In genomic region chr2:8412082-8412481, GRCh38 we compare ENCODE assay signal across 12 cellular contexts.
A peak's percentile ranks its signal among the peaks of the same experiment; 100 is the strongest.
DNase-seq lines count a peak whose midpoint lies in the region; TF ChIP-seq lines count a peak whose summit lies in the region.
"Had no signal": no experiment of that assay in that cellular context is flagged by ENCODE, and none has a peak within 500 bp of the region (broad histone marks: within the 10 kb centered on the region; RNA-seq: fewer than 3 reads in every experiment).

No MANE protein-coding gene starts in this region.

- H3K9me3 ChIP-seq in spleen, result no peaks in the 10 kb centered on the region

- H3K27ac ChIP-seq in layer of hippocampus (ENCODE audit: low read depth, low read length), result peak overlapping the region; percentile 28
- H3K27ac ChIP-seq in spleen, result peak overlapping the region in 6 of 8 donors; percentile 55 to 87 (median 76)
- H3K27ac ChIP-seq in brain microvascular endothelial cell, result no peak overlapping the region

- WGBS in spleen, 5 donors, result 78 to 83% (median 83%) methylated on average over 9 of the region's 9 CpGs

- no peak for TF ChIP-seq POLR2A in spleen (IDR thresholded peaks at IDR 0.05)

- DNase-seq in HT-29 (ENCODE audit: low spot score) (peak; percentile 94), astrocyte of the hippocampus (ENCODE audit: low read depth, low spot score) (peak; percentile 12), spleen (no peak), KG1 (lab: John Stamatoyannopoulos, UW) (no peak), brain microvascular endothelial cell (no peak)
- DNase-seq in activated effector memory CD4-positive, alpha-beta T cell treated with anti-CD3 and anti-CD28 coated beads, Interleukin-2, amount 50 U/mL, for 16 hours, result no peak
- no peak for DNase-seq in effector CD4-positive, alpha-beta T cell
- DNase-seq: activated effector memory CD4-positive, alpha-beta T cell treated with Interleukin-2 at 50 U/mL for 16 hours; NCI-H1417 treated with DMSO at 0.1 percent for 48 hours; stimulated activated naive CD8-positive, alpha-beta T cell treated with anti-CD3 and anti-CD28 coated beads, Interleukin-15, Interleukin-2, amounts not matched to agents 100 U/mL and 50 U/mL, for 24 hours; T-cell had no signal

- in situ Hi-C loops in brain microvascular endothelial cell (cut with HindIII; ENCODE audit: low pct_ligation_motif_present, low sequenced_read_pairs), result no loop called here

- H3K4me3 ChIP-seq in spleen (peak overlapping the region in 1 of 8 donors; percentile 44), brain microvascular endothelial cell (ENCODE audit: low read depth, low read length) (no peak overlapping the region)

- H3K27me3 ChIP-seq in layer of hippocampus (ENCODE audit: control insufficient read depth, insufficient read depth, low read length) (no peaks in the 10 kb centered on the region), spleen (replicated peaks in 1 of 7) (no peaks in the 10 kb centered on the region), brain microvascular endothelial cell (replicated peaks) (no peaks in the 10 kb centered on the region)

- intact Hi-C loops in spleen (cut with DNase I; ENCODE audit: low total_unique reads), result no loop called here

- peaks cover 0 to 58% (median 13%) of the 10 kb centered on the region in 6 donors for H3K4me1 ChIP-seq in spleen

- H3K36me3 ChIP-seq in spleen (no peaks in the 10 kb centered on the region), brain microvascular endothelial cell (replicated peaks) (no peaks in the 10 kb centered on the region)

- TF ChIP-seq CTCF in spleen (IDR thresholded peaks at IDR 0.05 in 8 of 11, conservative IDR thresholded peaks at IDR 0.05 in 3 of 11) (no peak), brain microvascular endothelial cell (IDR thresholded peaks at IDR 0.05; ENCODE audit: low read depth, low read length, missing control alignments) (no peak)

Comparison
In these comparisons a context has a peak if more than half of its experiments do, and no peak if none do; other contexts are left out.
1. DNase-seq: peak in HT-29 (single experiment) and astrocyte of the hippocampus (single experiment); none in spleen (single experiment), KG1 (single experiment), activated effector memory CD4-positive, alpha-beta T cell treated with anti-CD3 and anti-CD28 coated beads, Interleukin-2, amount 50 U/mL, for 16 hours (single experiment), brain microvascular endothelial cell (single experiment) and effector CD4-positive, alpha-beta T cell (single experiment).